Comparison of ENCODE assay signal across 18 cellular contexts in genomic region chr12:128459067-128459466, GRCh38.
DNase-seq lines count a peak whose midpoint lies in the region; ATAC-seq and TF ChIP-seq lines count a peak whose summit lies in the region.
"Had no signal": no experiment of that assay in that cellular context is flagged by ENCODE, and none has a peak within 500 bp of the region (broad histone marks: within the 10 kb centered on the region; RNA-seq: fewer than 3 reads in every experiment).

No MANE protein-coding gene starts in this region.

- H3K27me3 ChIP-seq in HUES48 (ENCODE audit: control insufficient read depth, insufficient read depth, low read length) (no peaks in the 10 kb centered on the region), endodermal cell (ENCODE audit: control insufficient read depth, insufficient read depth, low read length, poor library complexity, severe bottlenecking) (no peaks in the 10 kb centered on the region)

- WGBS in endodermal cell (ENCODE audit: insufficient coverage in 1 of 2, insufficient read length in 1 of 2), 2 experiments: 83% methylated on average over 1 of the region's 1 CpG; no CpG with 5 or more reads in 1 of the 2 experiments

- no peak overlapping the region for H3K27ac Mint-ChIP-seq in endodermal cell
- no peak overlapping the region for H3K27ac Mint-ChIP-seq in activated CD8-positive, alpha-beta T cell treated with anti-CD3 and anti-CD28 coated beads for 36 hours
- H3K27ac Mint-ChIP-seq: B cell; CD4-positive, alpha-beta T cell; GM23338; HFFc6; IgD-negative memory B cell had no signal

- H3K9me3 Mint-ChIP-seq in endodermal cell: peaks cover 2% of the 10 kb centered on the region
- peaks cover 7% of the 10 kb centered on the region for H3K9me3 Mint-ChIP-seq in activated CD8-positive, alpha-beta T cell treated with anti-CD3 and anti-CD28 coated beads for 36 hours
- H3K9me3 Mint-ChIP-seq: CD4-positive, alpha-beta T cell had no signal

- no peaks in the 10 kb centered on the region for H3K36me3 Mint-ChIP-seq in endodermal cell (ENCODE audit: low read depth)
- H3K36me3 Mint-ChIP-seq in activated CD8-positive, alpha-beta T cell treated with anti-CD3 and anti-CD28 coated beads for 36 hours (ENCODE audit: low read depth): no peaks in the 10 kb centered on the region

- CTCF ChIA-PET in activated CD8-positive, alpha-beta T cell treated with anti-CD3 and anti-CD28 coated beads for 36 hours (lab: Charles Lee): no interaction called here

- no peaks in the 10 kb centered on the region for H3K4me1 Mint-ChIP-seq in endodermal cell
- H3K4me1 Mint-ChIP-seq in activated CD8-positive, alpha-beta T cell treated with anti-CD3 and anti-CD28 coated beads for 36 hours (ENCODE audit: low read depth): no peaks in the 10 kb centered on the region
- H3K4me1 Mint-ChIP-seq: B cell, GM23338, IgD-negative memory B cell had no signal

- DNase-seq in endodermal cell: peak; percentile 83
- DNase-seq in NCI-H748 (lab: John Stamatoyannopoulos, UW; ENCODE audit: unreplicated experiment): no peak
- DNase-seq in cerebellar nuclear complex (lab: John Stamatoyannopoulos, UW): no peak
- no peak for DNase-seq in activated CD8-positive, alpha-beta T cell treated with anti-CD3 and anti-CD28 coated beads for 36 hours
- DNase-seq: C1 segment of cervical spinal cord; Calu3; CD4-positive, alpha-beta T cell; DMS 273 treated with DMSO at 0.1 percent for 48 hours; HCEC 1CT; HFFc6 had no signal

- H3K9me3 ChIP-seq in HUES48 (ENCODE audit: control insufficient read depth, insufficient read depth, low read length) (no peaks in the 10 kb centered on the region), endodermal cell (ENCODE audit: control insufficient read depth, low read length) (no peaks in the 10 kb centered on the region), iPS-18c (ENCODE audit: control insufficient read depth, insufficient read depth, low read length) (no peaks in the 10 kb centered on the region)

- no peak overlapping the region for H3K9ac ChIP-seq in HUES48 (ENCODE audit: low read depth, low read length)
- no peak overlapping the region for H3K9ac ChIP-seq in endodermal cell (ENCODE audit: extremely low read depth, low read length, poor library complexity, severe bottlenecking)

- H3K36me3 ChIP-seq in HUES48 (ENCODE audit: control insufficient read depth, insufficient read depth, low read length) (no peaks in the 10 kb centered on the region), endodermal cell (ENCODE audit: control insufficient read depth, insufficient read depth, low read length) (no peaks in the 10 kb centered on the region)

- POLR2A ChIA-PET in activated CD8-positive, alpha-beta T cell treated with anti-CD3 and anti-CD28 coated beads for 36 hours (lab: Charles Lee): no interaction called here

- H3K4me3 ChIP-seq in HUES48 (ENCODE audit: low read depth, low read length): peak overlapping the region; percentile 36
- H3K4me3 ChIP-seq in endodermal cell (ENCODE audit: low read length): no peak overlapping the region
- 0 out of 2 replicates have a peak overlapping the region, but pooled peaks have one; percentile 2 for H3K4me3 ChIP-seq in iPS-18c (ENCODE audit: insufficient read depth, low read depth, low read length)
- H3K4me3 ChIP-seq: GM12878, GM23338 had no signal

- H3K4me3 Mint-ChIP-seq in endodermal cell: no peak overlapping the region
- no peak overlapping the region for H3K4me3 Mint-ChIP-seq in activated CD8-positive, alpha-beta T cell treated with anti-CD3 and anti-CD28 coated beads for 36 hours
- H3K4me3 Mint-ChIP-seq: B cell; CD4-positive, alpha-beta T cell; GM23338; HFFc6; IgD-negative memory B cell had no signal

- ATAC-seq in activated CD8-positive, alpha-beta T cell treated with anti-CD3 and anti-CD28 coated beads for 36 hours: no peak
- ATAC-seq in HG02759 (IDR thresholded peaks at IDR 0.05; ENCODE audit: unreplicated experiment): no peak
- ATAC-seq: GM12878, GM23338 had no signal

- TF ChIP-seq CTCF in endodermal cell (conservative IDR thresholded peaks at IDR 0.05): no peak
- TF ChIP-seq CTCF in activated CD8-positive, alpha-beta T cell treated with anti-CD3 and anti-CD28 coated beads for 36 hours (IDR thresholded peaks at IDR 0.05): no peak

- H3K4me1 ChIP-seq in HUES48 (ENCODE audit: control insufficient read depth, insufficient read depth, low read length): peaks cover 7% of the 10 kb centered on the region
- H3K4me1 ChIP-seq in endodermal cell (ENCODE audit: control insufficient read depth, insufficient read depth, low read length): no peaks in the 10 kb centered on the region

- peak overlapping the region; percentile 79 for H3K27ac ChIP-seq in HUES48 (ENCODE audit: low read depth, low read length)
- no peak overlapping the region for H3K27ac ChIP-seq in endodermal cell (ENCODE audit: low read depth, low read length)
- H3K27ac ChIP-seq: HL-60 had no signal

- intact Hi-C loops in activated CD8-positive, alpha-beta T cell treated with anti-CD3 and anti-CD28 coated beads for 36 hours (cut with micrococcal nuclease): no loop called here

- no peaks in the 10 kb centered on the region for H3K27me3 Mint-ChIP-seq in endodermal cell (ENCODE audit: insufficient read depth)
- peaks cover 3% of the 10 kb centered on the region for H3K27me3 Mint-ChIP-seq in activated CD8-positive, alpha-beta T cell treated with anti-CD3 and anti-CD28 coated beads for 36 hours
- H3K27me3 Mint-ChIP-seq: CD4-positive, alpha-beta T cell; IgD-negative memory B cell had no signal
